Comparison of ENCODE assay signal across 1 cellular context in the genomic region with DNA sequence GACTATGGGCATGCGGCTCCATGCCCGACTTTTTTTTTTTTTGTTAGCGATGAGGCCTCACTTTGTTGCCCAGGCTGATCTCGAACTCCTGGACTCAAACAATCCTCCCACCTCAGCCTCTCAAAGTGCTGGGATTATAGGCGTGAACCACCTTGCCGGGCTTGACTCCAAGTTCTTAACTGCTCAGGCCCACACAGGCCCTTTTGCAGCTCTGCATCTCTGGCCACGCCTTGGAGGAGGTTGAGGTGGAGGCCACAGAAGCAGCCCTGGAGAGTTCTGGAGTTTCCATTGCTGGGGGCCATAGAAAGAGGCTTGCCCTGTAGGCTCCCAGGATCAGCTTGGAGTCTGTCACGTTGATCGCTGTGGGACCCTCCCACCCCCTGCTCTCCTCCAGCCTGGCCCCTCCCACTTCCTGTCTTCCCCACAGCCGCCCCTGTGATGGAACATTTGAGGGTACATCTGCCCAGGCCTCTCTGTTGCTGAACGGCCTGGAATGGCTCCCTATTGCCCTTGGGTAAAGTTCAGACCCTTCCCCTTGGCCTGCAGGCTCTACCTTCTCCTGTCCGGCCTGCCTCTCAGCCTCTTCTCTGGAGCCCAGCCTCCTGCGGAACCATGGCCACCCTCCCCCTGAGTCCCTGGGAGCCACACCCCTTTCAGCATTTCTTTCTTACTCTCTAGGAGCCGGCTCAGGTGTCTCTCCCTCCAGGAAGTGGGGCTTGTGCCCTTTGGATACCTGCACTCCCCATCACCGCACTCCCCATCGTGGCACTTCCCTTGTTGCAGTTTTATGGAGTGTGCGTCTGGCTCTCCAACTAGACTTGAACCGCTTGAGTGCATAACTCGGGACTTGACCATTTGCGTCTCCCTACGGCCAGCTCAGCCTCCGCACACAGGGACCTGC.
TF ChIP-seq lines count a peak whose summit lies in the region.

No MANE protein-coding gene starts in this region.

TF ChIP-seq in WTC11, 78 proteins besides CTCF, POLR2A, EP300 and RAD21 (continued from another document):
- TF ChIP-seq, protein P1, sequence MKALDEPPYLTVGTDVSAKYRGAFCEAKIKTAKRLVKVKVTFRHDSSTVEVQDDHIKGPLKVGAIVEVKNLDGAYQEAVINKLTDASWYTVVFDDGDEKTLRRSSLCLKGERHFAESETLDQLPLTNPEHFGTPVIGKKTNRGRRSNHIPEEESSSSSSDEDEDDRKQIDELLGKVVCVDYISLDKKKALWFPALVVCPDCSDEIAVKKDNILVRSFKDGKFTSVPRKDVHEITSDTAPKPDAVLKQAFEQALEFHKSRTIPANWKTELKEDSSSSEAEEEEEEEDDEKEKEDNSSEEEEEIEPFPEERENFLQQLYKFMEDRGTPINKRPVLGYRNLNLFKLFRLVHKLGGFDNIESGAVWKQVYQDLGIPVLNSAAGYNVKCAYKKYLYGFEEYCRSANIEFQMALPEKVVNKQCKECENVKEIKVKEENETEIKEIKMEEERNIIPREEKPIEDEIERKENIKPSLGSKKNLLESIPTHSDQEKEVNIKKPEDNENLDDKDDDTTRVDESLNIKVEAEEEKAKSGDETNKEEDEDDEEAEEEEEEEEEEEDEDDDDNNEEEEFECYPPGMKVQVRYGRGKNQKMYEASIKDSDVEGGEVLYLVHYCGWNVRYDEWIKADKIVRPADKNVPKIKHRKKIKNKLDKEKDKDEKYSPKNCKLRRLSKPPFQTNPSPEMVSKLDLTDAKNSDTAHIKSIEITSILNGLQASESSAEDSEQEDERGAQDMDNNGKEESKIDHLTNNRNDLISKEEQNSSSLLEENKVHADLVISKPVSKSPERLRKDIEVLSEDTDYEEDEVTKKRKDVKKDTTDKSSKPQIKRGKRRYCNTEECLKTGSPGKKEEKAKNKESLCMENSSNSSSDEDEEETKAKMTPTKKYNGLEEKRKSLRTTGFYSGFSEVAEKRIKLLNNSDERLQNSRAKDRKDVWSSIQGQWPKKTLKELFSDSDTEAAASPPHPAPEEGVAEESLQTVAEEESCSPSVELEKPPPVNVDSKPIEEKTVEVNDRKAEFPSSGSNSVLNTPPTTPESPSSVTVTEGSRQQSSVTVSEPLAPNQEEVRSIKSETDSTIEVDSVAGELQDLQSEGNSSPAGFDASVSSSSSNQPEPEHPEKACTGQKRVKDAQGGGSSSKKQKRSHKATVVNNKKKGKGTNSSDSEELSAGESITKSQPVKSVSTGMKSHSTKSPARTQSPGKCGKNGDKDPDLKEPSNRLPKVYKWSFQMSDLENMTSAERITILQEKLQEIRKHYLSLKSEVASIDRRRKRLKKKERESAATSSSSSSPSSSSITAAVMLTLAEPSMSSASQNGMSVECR (CRISPR knock-in tag; IDR thresholded peaks at IDR 0.05; ENCODE audit: borderline replicate concordance), result peak; percentile 33; the same call in 1 of the 2 replicates
- peak; percentile 84 for TF ChIP-seq SP1 (CRISPR knock-in tag; conservative IDR thresholded peaks at IDR 0.05)
- TF ChIP-seq ZNF219 (CRISPR knock-in tag; IDR thresholded peaks at IDR 0.05; ENCODE audit: borderline replicate concordance), result no peak
- TF ChIP-seq, protein P2, sequence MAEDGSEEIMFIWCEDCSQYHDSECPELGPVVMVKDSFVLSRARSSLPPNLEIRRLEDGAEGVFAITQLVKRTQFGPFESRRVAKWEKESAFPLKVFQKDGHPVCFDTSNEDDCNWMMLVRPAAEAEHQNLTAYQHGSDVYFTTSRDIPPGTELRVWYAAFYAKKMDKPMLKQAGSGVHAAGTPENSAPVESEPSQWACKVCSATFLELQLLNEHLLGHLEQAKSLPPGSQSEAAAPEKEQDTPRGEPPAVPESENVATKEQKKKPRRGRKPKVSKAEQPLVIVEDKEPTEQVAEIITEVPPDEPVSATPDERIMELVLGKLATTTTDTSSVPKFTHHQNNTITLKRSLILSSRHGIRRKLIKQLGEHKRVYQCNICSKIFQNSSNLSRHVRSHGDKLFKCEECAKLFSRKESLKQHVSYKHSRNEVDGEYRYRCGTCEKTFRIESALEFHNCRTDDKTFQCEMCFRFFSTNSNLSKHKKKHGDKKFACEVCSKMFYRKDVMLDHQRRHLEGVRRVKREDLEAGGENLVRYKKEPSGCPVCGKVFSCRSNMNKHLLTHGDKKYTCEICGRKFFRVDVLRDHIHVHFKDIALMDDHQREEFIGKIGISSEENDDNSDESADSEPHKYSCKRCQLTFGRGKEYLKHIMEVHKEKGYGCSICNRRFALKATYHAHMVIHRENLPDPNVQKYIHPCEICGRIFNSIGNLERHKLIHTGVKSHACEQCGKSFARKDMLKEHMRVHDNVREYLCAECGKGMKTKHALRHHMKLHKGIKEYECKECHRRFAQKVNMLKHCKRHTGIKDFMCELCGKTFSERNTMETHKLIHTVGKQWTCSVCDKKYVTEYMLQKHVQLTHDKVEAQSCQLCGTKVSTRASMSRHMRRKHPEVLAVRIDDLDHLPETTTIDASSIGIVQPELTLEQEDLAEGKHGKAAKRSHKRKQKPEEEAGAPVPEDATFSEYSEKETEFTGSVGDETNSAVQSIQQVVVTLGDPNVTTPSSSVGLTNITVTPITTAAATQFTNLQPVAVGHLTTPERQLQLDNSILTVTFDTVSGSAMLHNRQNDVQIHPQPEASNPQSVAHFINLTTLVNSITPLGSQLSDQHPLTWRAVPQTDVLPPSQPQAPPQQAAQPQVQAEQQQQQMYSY (CRISPR knock-in tag; IDR thresholded peaks at IDR 0.05), result no peak
- no peak for TF ChIP-seq NFATC4 (CRISPR knock-in tag; IDR thresholded peaks at IDR 0.05)
- no peak for TF ChIP-seq MYBL2 (CRISPR knock-in tag; IDR thresholded peaks at IDR 0.05)
- no peak for TF ChIP-seq GABPB1 (CRISPR knock-in tag; IDR thresholded peaks at IDR 0.05)
